Comparison of ENCODE assay signal across 29 cellular contexts in the genomic region with DNA sequence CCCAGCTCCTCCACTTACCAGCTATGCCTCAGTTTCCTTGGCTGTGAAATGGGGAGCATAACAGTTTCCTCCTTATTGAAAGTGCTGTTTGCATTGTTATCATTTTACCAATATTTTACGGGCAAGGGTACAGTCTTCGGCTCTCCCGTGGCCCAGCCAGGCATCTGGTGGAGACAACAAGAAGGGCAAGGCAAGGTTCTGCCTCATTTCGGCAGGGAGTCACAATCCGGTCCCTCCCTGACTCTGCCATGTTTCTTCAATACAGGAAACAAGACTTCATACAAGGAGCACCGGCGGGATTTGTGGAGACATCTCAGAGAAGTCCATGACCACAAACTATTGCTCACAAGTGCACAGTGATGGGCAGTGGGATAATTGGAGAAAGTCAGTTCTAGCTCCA.
"Had no signal": no experiment of that assay in that cellular context is flagged by ENCODE, and none has a peak within 500 bp of the region (broad histone marks: within the 10 kb centered on the region; RNA-seq: fewer than 3 reads in every experiment).

No MANE protein-coding gene starts in this region.

- DNase-seq: activated CD4-positive, alpha-beta memory T cell treated with anti-CD3 and anti-CD28 coated beads, Interleukin-2, amount 10 ng/mL, durations not matched to agents 7 days and 5 days; activated CD4-positive, alpha-beta T cell treated with anti-CD3 and anti-CD28 coated beads for 1 hour; activated CD4-positive, alpha-beta T cell treated with anti-CD3 and anti-CD28 coated beads for 4 hours; activated CD4-positive, alpha-beta T cell treated with anti-CD3 and anti-CD28 coated beads, Interleukin-2, amount 10 ng/mL, durations not matched to agents 7 days and 5 days; activated CD4-positive, alpha-beta T cell treated with anti-CD3 and anti-CD28 coated beads, Interleukin-2, amount 50 U/mL, for 4 hours; activated CD8-positive, alpha-beta memory T cell treated with anti-CD3 and anti-CD28 coated beads, Interleukin-2, amount 50 U/mL, for 48 hours; activated gamma-delta T cell treated with Interleukin-2 at 50 U/mL for 16 hours; activated naive CD4-positive, alpha-beta T cell treated with anti-CD3 and anti-CD28 coated beads, Interleukin-2, amount 50 U/mL, for 16 hours; activated naive CD4-positive, alpha-beta T cell treated with Interleukin-2 at 50 U/mL for 16 hours; activated T-cell treated with anti-CD3 and anti-CD28 coated beads for 4 hours; activated T-cell treated with anti-CD3 and anti-CD28 coated beads, Interleukin-2, amount 50 U/mL, for 24 hours; activated T-cell treated with anti-CD3 and anti-CD28 coated beads, Interleukin-2, amount 50 U/mL, for 72 hours; amniotic stem cell; anterior cingulate cortex; brain microvascular endothelial cell; cortex of kidney; dermis blood vessel endothelial cell; effector CD8-positive, alpha-beta T cell; foreskin fibroblast; glutamatergic neuron; T-cell; T-helper 9 cell had no signal

- H3K9me3 ChIP-seq: heart left ventricle had no signal

- H3K27ac ChIP-seq: brain microvascular endothelial cell, heart left ventricle, VCaP had no signal

- ATAC-seq: activated T-cell treated with anti-CD3 and anti-CD28 coated beads, Interleukin-2, amount 50 U/mL, for 72 hours; esophagus mucosa; heart left ventricle; T-cell; WTC11 had no signal

- H3K4me1 Mint-ChIP-seq: activated CD4-positive, alpha-beta memory T cell treated with anti-CD3 and anti-CD28 coated beads, Interleukin-2, amount 10 ng/mL, durations not matched to agents 7 days and 5 days; activated CD4-positive, alpha-beta T cell treated with anti-CD3 and anti-CD28 coated beads, Interleukin-2, amount 10 ng/mL, durations not matched to agents 7 days and 5 days; central memory CD8-positive, alpha-beta T cell; T-cell had no signal

- H3K36me3 Mint-ChIP-seq: activated naive CD8-positive, alpha-beta T cell; T-cell; WTC11 had no signal

- H3K4me3 Mint-ChIP-seq: activated CD4-positive, alpha-beta memory T cell treated with anti-CD3 and anti-CD28 coated beads, Interleukin-2, amount 10 ng/mL, durations not matched to agents 7 days and 5 days; activated CD4-positive, alpha-beta T cell treated with anti-CD3 and anti-CD28 coated beads, Interleukin-2, amount 10 ng/mL, durations not matched to agents 7 days and 5 days; activated naive CD8-positive, alpha-beta T cell; activated T-cell treated with anti-CD3 and anti-CD28 coated beads, Interleukin-2, amount 50 U/mL, for 24 hours; activated T-cell treated with anti-CD3 and anti-CD28 coated beads, Interleukin-2, amount 50 U/mL, for 72 hours; central memory CD8-positive, alpha-beta T cell; T-cell; T-helper 1 cell treated with Interleukin-12 subunit alpha and Interleukin-12 subunit beta and Interleukin-4 antibody, amounts not matched to agents 30 μg/mL and 1 μg/mL, for 36 hours; WTC11 had no signal

- H3K9me3 Mint-ChIP-seq: activated CD4-positive, alpha-beta T cell treated with anti-CD3 and anti-CD28 coated beads, Interleukin-2, amount 10 ng/mL, durations not matched to agents 7 days and 5 days; activated T-cell treated with anti-CD3 and anti-CD28 coated beads, Interleukin-2, amount 50 U/mL, for 24 hours; activated T-cell treated with anti-CD3 and anti-CD28 coated beads, Interleukin-2, amount 50 U/mL, for 72 hours; central memory CD8-positive, alpha-beta T cell; T-helper 1 cell treated with Interleukin-12 subunit alpha and Interleukin-12 subunit beta and Interleukin-4 antibody, amounts not matched to agents 30 μg/mL and 1 μg/mL, for 36 hours had no signal

- H3K27ac Mint-ChIP-seq: activated CD4-positive, alpha-beta memory T cell treated with anti-CD3 and anti-CD28 coated beads, Interleukin-2, amount 10 ng/mL, durations not matched to agents 7 days and 5 days; activated CD4-positive, alpha-beta T cell treated with anti-CD3 and anti-CD28 coated beads, Interleukin-2, amount 10 ng/mL, durations not matched to agents 7 days and 5 days; activated naive CD8-positive, alpha-beta T cell; activated T-cell treated with anti-CD3 and anti-CD28 coated beads, Interleukin-2, amount 50 U/mL, for 24 hours; activated T-cell treated with anti-CD3 and anti-CD28 coated beads, Interleukin-2, amount 50 U/mL, for 72 hours; T-cell; T-helper 1 cell treated with Interleukin-12 subunit alpha and Interleukin-12 subunit beta and Interleukin-4 antibody, amounts not matched to agents 30 μg/mL and 1 μg/mL, for 36 hours; WTC11 had no signal

- H3K36me3 ChIP-seq: brain microvascular endothelial cell, heart left ventricle had no signal

- H3K27me3 ChIP-seq: heart left ventricle had no signal

- H3K4me3 ChIP-seq: heart left ventricle had no signal
